19 cellular contexts compared by ENCODE assay signal in genomic region chr3:128033102-128033501, GRCh38.
"Had no signal": no experiment of that assay in that cellular context is flagged by ENCODE, and none has a peak within 500 bp of the region (broad histone marks: within the 10 kb centered on the region; RNA-seq: fewer than 3 reads in every experiment).

No MANE protein-coding gene starts in this region.

- H3K4me1 ChIP-seq: prostate gland, right atrium auricular region, tibial artery had no signal

- H3K4me3 ChIP-seq: cardiac muscle cell, prostate gland, right atrium auricular region, tibial artery had no signal

- ATAC-seq: activated T-cell treated with anti-CD3 and anti-CD28 coated beads, Interleukin-2, amount 50 U/mL, for 72 hours; left ventricle myocardium superior; natural killer cell treated with Interleukin-12 subunit alpha and Interleukin-12 subunit beta and Interleukin-15 and Interleukin-18, amount 100 ng/mL, for 72 hours had no signal

- H3K36me3 ChIP-seq: cardiac muscle cell, prostate gland, right atrium auricular region, tibial artery had no signal

- H3K27me3 ChIP-seq: right atrium auricular region, tibial artery had no signal

- DNase-seq: activated CD4-positive, alpha-beta memory T cell treated with anti-CD3 and anti-CD28 coated beads, Interleukin-2, amount 10 ng/mL, durations not matched to agents 7 days and 5 days; activated CD4-positive, alpha-beta T cell treated with anti-CD3 and anti-CD28 coated beads for 48 hours; activated effector memory CD4-positive, alpha-beta T cell treated with Interleukin-2 at 50 U/mL for 16 hours; activated naive CD4-positive, alpha-beta T cell treated with anti-CD3 and anti-CD28 coated beads for 36 hours; activated naive CD8-positive, alpha-beta T cell treated with anti-CD3 and anti-CD28 coated beads, Interleukin-2, amount 10 ng/mL, durations not matched to agents 7 days and 5 days; activated T-cell treated with anti-CD3 and anti-CD28 coated beads, Interleukin-2, amount 50 U/mL, for 72 hours; amniotic stem cell; cortex of kidney; endodermal cell; foreskin fibroblast; kidney; left ventricle myocardium superior; stimulated activated CD4-positive, alpha-beta T cell treated with anti-CD3 and anti-CD28 coated beads, Interleukin-12 subunit alpha, Interleukin-12 subunit beta, amount 100 ng/mL, for 4 hours; tibial artery had no signal

- H3K27ac ChIP-seq: cardiac muscle cell, epithelial cell of prostate, prostate gland, right atrium auricular region, tibial artery had no signal

- H3K9me3 ChIP-seq: prostate gland, right atrium auricular region, tibial artery had no signal
